12 cellular contexts compared by ENCODE assay signal in genomic region chr15:96428742-96429141, GRCh38.
DNase-seq lines count a peak whose midpoint lies in the region; ATAC-seq, FAIRE-seq and TF ChIP-seq lines count a peak whose summit lies in the region.
"Had no signal": no experiment of that assay in that cellular context is flagged by ENCODE, and none has a peak within 500 bp of the region (broad histone marks: within the 10 kb centered on the region; RNA-seq: fewer than 3 reads in every experiment).

No MANE protein-coding gene starts in this region.

- no peak for FAIRE-seq in GM12892 (lab: Jason Lieb, UNC)

- H3K4me3 ChIP-seq in body of pancreas (no peak overlapping the region), upper lobe of right lung (no peak overlapping the region)
- H3K4me3 ChIP-seq: cardiac muscle cell had no signal

- H3K4me1 ChIP-seq in body of pancreas (no peaks in the 10 kb centered on the region), upper lobe of right lung (no peaks in the 10 kb centered on the region)

- no peak for TF ChIP-seq POLR2A in body of pancreas (IDR thresholded peaks at IDR 0.05)
- no peak for TF ChIP-seq POLR2A in GM12892 (IDR thresholded peaks at IDR 0.05; ENCODE audit: low read depth, low read length)

- H3K27me3 ChIP-seq in body of pancreas (peaks cover 0 to 9% of the 10 kb centered on the region in 2 donors), upper lobe of right lung (peaks cover 15% of the 10 kb centered on the region)

- intact Hi-C loops in body of pancreas (cut with DNase I) (no loop called here), upper lobe of right lung (cut with DNase I) (no loop called here)

- no peaks in the 10 kb centered on the region for H3K36me3 ChIP-seq in body of pancreas (replicated peaks in 1 of 2; ENCODE audit: insufficient read depth in 1 of 2, low read depth in 2 of 2)
- no peaks in the 10 kb centered on the region for H3K36me3 ChIP-seq in upper lobe of right lung
- H3K36me3 ChIP-seq: cardiac muscle cell had no signal

- peak; percentile 8 for DNase-seq in SIG-M5 treated with dmso at 0.1 percent for 504 hours (lab: John Stamatoyannopoulos, UW; ENCODE audit: unreplicated experiment)
- DNase-seq in SIG-M5 (lab: John Stamatoyannopoulos, UW): no peak
- DNase-seq in body of pancreas: peak in 1 of 4 donors; percentile 41
- peak; percentile 92 for DNase-seq in iris pigment epithelial cell (ENCODE audit: low read depth)
- no peak for DNase-seq in upper lobe of right lung
- DNase-seq in NOMO-1 (lab: John Stamatoyannopoulos, UW; ENCODE audit: unreplicated experiment in 2 of 2): no peak
- DNase-seq in NCI-H1417 treated with DMSO at 0.1 percent for 48 hours (lab: John Stamatoyannopoulos, UW): no peak
- DNase-seq in GM12892 (ENCODE audit: insufficient read length): no peak
- DNase-seq: NCI-H1436 treated with DMSO at 0.1 percent for 48 hours, occipital lobe had no signal

- TF ChIP-seq CTCF in body of pancreas (IDR thresholded peaks at IDR 0.05) (no peak), upper lobe of right lung (IDR thresholded peaks at IDR 0.05) (no peak)

- H3K9me3 ChIP-seq in body of pancreas (no peaks in the 10 kb centered on the region), upper lobe of right lung (no peaks in the 10 kb centered on the region)

- ATAC-seq in body of pancreas: peak; percentile 79
- peak; percentile 69 for ATAC-seq in upper lobe of right lung

- no peak overlapping the region for H3K27ac ChIP-seq in body of pancreas
- H3K27ac ChIP-seq in upper lobe of right lung: no peak overlapping the region
- H3K27ac ChIP-seq: 22Rv1, cardiac muscle cell had no signal

Comparison
In these comparisons a context has a peak if more than half of its experiments do, and no peak if none do; other contexts are left out.
1. DNase-seq: peak in SIG-M5 treated with dmso at 0.1 percent for 504 hours (single experiment) and iris pigment epithelial cell (single experiment); none in SIG-M5 (single experiment), upper lobe of right lung (single experiment), NOMO-1 (0 of 2), NCI-H1417 treated with DMSO at 0.1 percent for 48 hours (single experiment) and GM12892 (single experiment).